31 cellular contexts compared by ENCODE assay signal in genomic region chr14:55467307-55467706, GRCh38. TPM values are rescaled to one million over a fixed set of nuclear protein-coding genes. Genes with fewer than 3 reads are reported as not detected.
A peak's percentile ranks its signal among the peaks of the same experiment; 100 is the strongest.
DNase-seq lines count a peak whose midpoint lies in the region; ATAC-seq, FAIRE-seq and TF ChIP-seq lines count a peak whose summit lies in the region.
"Had no signal": no experiment of that assay in that cellular context is flagged by ENCODE, and none has a peak within 500 bp of the region (broad histone marks: within the 10 kb centered on the region; RNA-seq: fewer than 3 reads in every experiment).

No MANE protein-coding gene starts in this region.

- no peak overlapping the region for H3K56ac ChIP-seq in IMR-90 (ENCODE audit: extremely low read depth, insufficient read depth, low read length)

- H3K9me3 ChIP-seq in A549 (peaks cover 4% of the 10 kb centered on the region; the same call in 1 of the 3 replicates), IMR-90 (ENCODE audit: control insufficient read depth, insufficient read depth, low read length) (peaks cover 8% of the 10 kb centered on the region), neuronal stem cell (replicated peaks in 1 of 2; ENCODE audit: control insufficient read depth in 2 of 2, insufficient read depth in 1 of 2, low read depth in 1 of 2, low read length in 2 of 2) (peaks cover 4 to 7% of the 10 kb centered on the region in 2 donors)
- H3K9me3 ChIP-seq: BE2C had no signal

- no peaks in the 10 kb centered on the region for H3K9me1 ChIP-seq in IMR-90 (ENCODE audit: insufficient read depth, low read length)

- intact Hi-C loops in IMR-90 (cut with micrococcal nuclease), result no loop called here

- FAIRE-seq in A549 (lab: Jason Lieb, UNC), result no peak
- FAIRE-seq: A204.1, GM12878, GM12892, GM18507, GM19239 had no signal

- no peak overlapping the region for H4K91ac ChIP-seq in IMR-90 (ENCODE audit: insufficient read depth, low read depth, low read length)
- no peak overlapping the region for H4K91ac ChIP-seq in neuronal stem cell (ENCODE audit: low read depth, low read length, poor library complexity)

- no peak overlapping the region for H2AK9ac ChIP-seq in IMR-90 (replicated peaks; ENCODE audit: low read depth, low read length, poor library complexity)

- H3K27ac ChIP-seq in A549 (no peak overlapping the region), IMR-90 (ENCODE audit: insufficient read depth, low read length) (no peak overlapping the region), neuronal stem cell (replicated peaks; ENCODE audit: low read length) (no peak overlapping the region)
- H3K27ac ChIP-seq: BLaER1 had no signal

- H3K9ac ChIP-seq in IMR-90 (ENCODE audit: low read depth, low read length) (no peak overlapping the region), neuronal stem cell (ENCODE audit: low read depth, low read length, poor library complexity) (no peak overlapping the region)
- H3K9ac ChIP-seq: BLaER1 had no signal

- H3K4me2 ChIP-seq in A549 (no peak overlapping the region), IMR-90 (ENCODE audit: low read depth, low read length) (no peak overlapping the region), neuronal stem cell (ENCODE audit: insufficient read depth, low read length, poor library complexity, severe bottlenecking) (no peak overlapping the region)
- H3K4me2 ChIP-seq: BLaER1 had no signal

- no peak for ATAC-seq in A549
- no peak for ATAC-seq in IMR-90 (ENCODE audit: low read depth)
- no peak for ATAC-seq in GM18861 (IDR thresholded peaks at IDR 0.05; ENCODE audit: unreplicated experiment)
- ATAC-seq: GM12878 had no signal

- TF ChIP-seq CTCF in A549 (IDR thresholded peaks at IDR 0.05) (no peak), IMR-90 (conservative IDR thresholded peaks at IDR 0.05; ENCODE audit: low read depth, low read length) (no peak)

- no peak for TF ChIP-seq POLR2A in A549 (IDR thresholded peaks at IDR 0.05; ENCODE audit: low read length)
- no peak for TF ChIP-seq POLR2A in IMR-90 (IDR thresholded peaks at IDR 0.05; ENCODE audit: low read depth, low read length)

- TF ChIP-seq EP300 in A549 (IDR thresholded peaks at IDR 0.05), result no peak

- H3K23ac ChIP-seq in IMR-90 (ENCODE audit: low read depth, low read length), result no peak overlapping the region
- H3K23ac ChIP-seq in neuronal stem cell (ENCODE audit: low read depth, low read length, poor library complexity), result no peak overlapping the region

- DNase-seq in A549 (ENCODE audit: low read depth in 1 of 2, low spot score in 1 of 2) (no peak), IMR-90 (no peak), NCI-H526 treated with DMSO at 0.1 percent for 48 hours (lab: John Stamatoyannopoulos, UW) (peak; percentile 62), neuronal stem cell (ENCODE audit: low spot score) (no peak), SW 1271 (lab: John Stamatoyannopoulos, UW) (no peak), dermis blood vessel endothelial cell (no peak)
- DNase-seq in stimulated activated CD8-positive, alpha-beta memory T cell treated with anti-CD3 and anti-CD28 coated beads, Interleukin-4, amount 100 ng/mL, for 48 hours, result no peak
- DNase-seq: 8988T; BE2C; C1 segment of cervical spinal cord; CD4-positive, alpha-beta memory T cell; CD4-positive, CD25-positive, alpha-beta regulatory T cell; CD8-positive, alpha-beta memory T cell; COR-L47; DMS 273 treated with DMSO at 0.1 percent for 48 hours; DMS153; DMS53; DMS79; DND-41; EL; GDM1 had no signal

- H4K8ac ChIP-seq in IMR-90 (ENCODE audit: low read depth in 2 of 2, low read length in 2 of 2), result no peak overlapping the region
- H4K8ac ChIP-seq in neuronal stem cell (ENCODE audit: low read depth, low read length), result no peak overlapping the region

- H2BK120ac ChIP-seq in IMR-90 (ENCODE audit: low read depth, low read length) (no peak overlapping the region), neuronal stem cell (ENCODE audit: low read depth, low read length) (no peak overlapping the region)

- WGBS in A549 (ENCODE audit: missing lambda C conversion rate), result 68% methylated on average over 7 of the region's 7 CpGs
- 76% methylated on average over 4 of the region's 7 CpGs; no CpG with 5 or more reads in 1 of the 2 experiments for WGBS in IMR-90 (ENCODE audit: extremely low coverage in 2 of 2, insufficient read length in 1 of 2), 2 experiments
- no CpG with 5 or more reads among the region's 7 CpGs for WGBS in neuronal stem cell (ENCODE audit: extremely low coverage in 2 of 2, insufficient read length in 2 of 2, insufficient replicate concordance in 1 of 2), 2 donors

- no TSS peak for BruUV-seq in IMR-90 (replicated peaks; lab: Mats Ljungman, UMichigan)

- H3K14ac ChIP-seq in IMR-90 (replicated peaks; ENCODE audit: low read depth, low read length) (no peak overlapping the region), neuronal stem cell (ENCODE audit: low read length) (no peak overlapping the region)

- no peak overlapping the region for H2AFZ ChIP-seq in IMR-90 (replicated peaks; ENCODE audit: low read length, poor library complexity)
- H2AFZ ChIP-seq in neuronal stem cell (ENCODE audit: low read length), result no peak overlapping the region

- TF ChIP-seq RAD21 in A549 (conservative IDR thresholded peaks at IDR 0.05 in 1 of 2, IDR thresholded peaks at IDR 0.05 in 1 of 2), result no peak
- TF ChIP-seq RAD21 in IMR-90 (IDR thresholded peaks at IDR 0.05; ENCODE audit: low read length), result no peak

- H4K5ac ChIP-seq in IMR-90 (ENCODE audit: low read depth, low read length), result no peak overlapping the region

- H3K4me3 ChIP-seq in A549, result no peak overlapping the region
- no peak overlapping the region for H3K4me3 ChIP-seq in IMR-90 (ENCODE audit: insufficient read depth, low read depth, low read length)
- no peak overlapping the region for H3K4me3 ChIP-seq in neuronal stem cell (ENCODE audit: low read length in 2 of 2)
- H3K4me3 ChIP-seq: BLaER1, GM12878 had no signal

- H3K79me1 ChIP-seq in IMR-90 (ENCODE audit: low read depth in 1 of 2, low read length in 2 of 2) (no peaks in the 10 kb centered on the region), neuronal stem cell (ENCODE audit: low read depth, low read length) (no peaks in the 10 kb centered on the region)

- CTCF ChIA-PET in A549 (lab: Yijun Ruan, JAX), result interaction anchor here (0.6 to 4.9 kb wide), 3 partner anchors 11 to 746 kb away, joined by 3 to 19 read pairs (median 3); no protein-coding TSS in a partner anchor
- CTCF ChIA-PET in IMR-90 (lab: Yijun Ruan, JAX), result no interaction called here

- POLR2A ChIA-PET in A549 (lab: Yijun Ruan, JAX) (no interaction called here), IMR-90 (lab: Charles Lee; ENCODE audit: unreplicated experiment) (no interaction called here)

- in situ Hi-C loops in IMR-90 (cut with MboI; ENCODE audit: low sequenced_read_pairs), result no loop called here

- H4K20me1 ChIP-seq in IMR-90 (ENCODE audit: insufficient read depth, low read length), result no peaks in the 10 kb centered on the region
- H4K20me1 ChIP-seq: BLaER1 had no signal

- H2AK5ac ChIP-seq in IMR-90 (ENCODE audit: low read depth, low read length) (no peak overlapping the region), neuronal stem cell (ENCODE audit: low read depth, low read length) (peak overlapping the region; percentile 77)

- no peak overlapping the region for H3K18ac ChIP-seq in IMR-90 (ENCODE audit: low read depth, low read length)
- peak overlapping the region; percentile 36 for H3K18ac ChIP-seq in neuronal stem cell (ENCODE audit: low read length)

- H3K27me3 ChIP-seq in IMR-90 (ENCODE audit: control insufficient read depth, insufficient read depth, low read length), result peaks cover 22% of the 10 kb centered on the region
- no peaks in the 10 kb centered on the region for H3K27me3 ChIP-seq in neuronal stem cell (ENCODE audit: control insufficient read depth in 3 of 3, insufficient read depth in 3 of 3, low read depth in 1 of 3, low read length in 3 of 3)
- H3K27me3 ChIP-seq: BE2C, BLaER1 had no signal

- H2BK5ac ChIP-seq in IMR-90 (ENCODE audit: low read depth, low read length, poor library complexity, severe bottlenecking), result no peak overlapping the region
- H2BK5ac ChIP-seq in neuronal stem cell (ENCODE audit: low read length), result no peak overlapping the region

- H3K36me3 ChIP-seq in IMR-90 (ENCODE audit: control insufficient read depth, insufficient read depth, low read length) (no peaks in the 10 kb centered on the region), neuronal stem cell (replicated peaks in 1 of 2; ENCODE audit: control insufficient read depth in 2 of 2, insufficient read depth in 2 of 2, low read length in 2 of 2) (no peaks in the 10 kb centered on the region)
- H3K36me3 ChIP-seq: BE2C, BLaER1 had no signal

- no peak overlapping the region for H2BK12ac ChIP-seq in neuronal stem cell (ENCODE audit: low read length)

- no peak overlapping the region for H2BK15ac ChIP-seq in IMR-90 (ENCODE audit: low read depth, low read length)
- H2BK15ac ChIP-seq in neuronal stem cell (ENCODE audit: low read length), result no peak overlapping the region

- H2BK20ac ChIP-seq in IMR-90 (ENCODE audit: low read depth, low read length), result no peak overlapping the region

- H3K4ac ChIP-seq in IMR-90 (ENCODE audit: low read depth, low read length) (no peak overlapping the region), neuronal stem cell (ENCODE audit: low read length) (no peak overlapping the region)

- H3K4me1 ChIP-seq in A549 (peaks cover 8% of the 10 kb centered on the region), IMR-90 (ENCODE audit: control insufficient read depth, insufficient read depth, low read length) (no peaks in the 10 kb centered on the region), neuronal stem cell (ENCODE audit: control insufficient read depth in 2 of 2, insufficient read depth in 1 of 2, low read depth in 1 of 2, low read length in 2 of 2) (no peaks in the 10 kb centered on the region)
- H3K4me1 ChIP-seq: BE2C, BLaER1 had no signal

- dilution Hi-C loops in IMR-90 (cut with HindIII; ENCODE audit: low sequenced_read_pairs, unreplicated experiment), result no loop called here

RNA-seq across cellular contexts. Expression of gene TBPL2, which starts 26.9 kb away (rescaled TPM):
- polyA plus RNA-seq in A549 (2011; rRNA removed), result not detected in 2 replicates
- not detected in 2 replicates for polyA plus RNA-seq in A549 (2012; cell fraction: cytosol; rRNA removed)
- not detected in 2 replicates for polyA plus RNA-seq in A549 (2012; cell fraction: nucleus; rRNA removed)
- polyA plus RNA-seq in A549 (2017; fragmentation: RNase III; extraction: RNeasy Plus Mini Kit Qiagen cat#74134 plus additional on column Dnase treatment), result not detected in 3 replicates
- polyA minus RNA-seq in A549 (2011; rRNA and poly(A)+ RNA removed), result not detected in 2 replicates
- not detected in 2 replicates for total RNA-seq in IMR-90 (2012; rRNA removed)
- polyA plus RNA-seq in IMR-90 (2012; rRNA removed), result not detected in 2 replicates
- not detected in 2 replicates for polyA plus RNA-seq in IMR-90 (2012; cell fraction: cytosol; rRNA removed)
- not detected in 2 replicates for polyA plus RNA-seq in IMR-90 (2012; cell fraction: nucleus; rRNA removed; ENCODE audit: low replicate concordance)
- 0.13 TPM for polyA plus RNA-seq in neuronal stem cell (2013, experiment 1 of 2)
- polyA plus RNA-seq in neuronal stem cell (2013, experiment 2 of 2), result 0.15 TPM
- not detected in 2 replicates for total RNA-seq in dermis blood vessel endothelial cell
- total RNA-seq: CD4-positive, alpha-beta memory T cell; CD4-positive, CD25-positive, alpha-beta regulatory T cell; CD8-positive, alpha-beta memory T cell; Daoy; G401 had no signal
- polyA plus RNA-seq: CD14-positive monocyte; CD4-positive, alpha-beta memory T cell; CD4-positive, CD25-positive, alpha-beta regulatory T cell; CD8-positive, alpha-beta memory T cell; GM12878 had no signal

RNA-seq across cellular contexts. Expression of gene ATG14, which starts 55.7 kb away (rescaled TPM):
- polyA plus RNA-seq in A549 (2011; rRNA removed), result 7.4 and 7.6 TPM in 2 replicates
- 1.6 and 2.1 TPM in 2 replicates for polyA plus RNA-seq in A549 (2012; cell fraction: cytosol; rRNA removed)
- polyA plus RNA-seq in A549 (2012; cell fraction: nucleus; rRNA removed), result 3.8 and 7.2 TPM in 2 replicates
- polyA plus RNA-seq in A549 (2017; fragmentation: RNase III; extraction: RNeasy Plus Mini Kit Qiagen cat#74134 plus additional on column Dnase treatment), result 5.7 to 6.3 TPM (median 5.9 TPM) in 3 replicates
- polyA minus RNA-seq in A549 (2011; rRNA and poly(A)+ RNA removed), result 5.2 and 5.7 TPM in 2 replicates
- 12.4 and 13.3 TPM in 2 replicates for total RNA-seq in IMR-90 (2012; rRNA removed)
- polyA plus RNA-seq in IMR-90 (2012; rRNA removed), result 3.6 and 5.0 TPM in 2 replicates
- 1.3 and 1.4 TPM in 2 replicates for polyA plus RNA-seq in IMR-90 (2012; cell fraction: cytosol; rRNA removed)
- polyA plus RNA-seq in IMR-90 (2012; cell fraction: nucleus; rRNA removed; ENCODE audit: low replicate concordance), result 5.8 and 22.7 TPM in 2 replicates
- 6.7 TPM for polyA plus RNA-seq in neuronal stem cell (2013, experiment 1 of 2)
- polyA plus RNA-seq in neuronal stem cell (2013, experiment 2 of 2), result 7.1 TPM
- total RNA-seq in dermis blood vessel endothelial cell, result 15.7 and 17.4 TPM in 2 replicates
